8 cellular contexts compared by ENCODE assay signal in genomic region chr11:108222686-108223448, GRCh38. TPM values are rescaled to one million over a fixed set of nuclear protein-coding genes. Genes with fewer than 3 reads are reported as not detected.
A peak's percentile ranks its signal among the peaks of the same experiment; 100 is the strongest.
DNase-seq lines count a peak whose midpoint lies in the region; ATAC-seq and TF ChIP-seq lines count a peak whose summit lies in the region.

TSS of gene ATM (plus strand) at chr11:108223067. CDS start at chr11:108227625, 4,558 bp downstream.

- peaks cover 0 to 3% of the 10 kb centered on the region in 2 donors for H3K36me3 ChIP-seq in adrenal gland (replicated peaks in 1 of 2)
- peaks cover 0 to 20% (median 0%) of the 10 kb centered on the region in 9 donors for H3K36me3 ChIP-seq in heart right ventricle

- TF ChIP-seq CTCF in GM12875 (IDR thresholded peaks at IDR 0.05; ENCODE audit: borderline replicate concordance, insufficient read depth, low read depth, low read length) (peak; percentile 88), adrenal gland (IDR thresholded peaks at IDR 0.05) (peak; percentile 40 to 75 (median 61)), heart right ventricle (IDR thresholded peaks at IDR 0.05) (peak; percentile 33 to 94 (median 73))

- WGBS in adrenal gland, 4 donors = 0% methylated on average over 16 to 64 of the region's 64 CpGs
- 0% methylated on average over 62 to 64 of the region's 64 CpGs for WGBS in heart right ventricle, 2 donors

- TF ChIP-seq POLR2A in adrenal gland (IDR thresholded peaks at IDR 0.05) = peak; percentile 68 to 77

- H3K27ac ChIP-seq in adrenal gland (peak within 1 kb of the TSS; percentile 88 to 97 (median 95)), heart right ventricle (peak within 1 kb of the TSS; percentile 80 to 93 (median 90))

- H3K4me1 ChIP-seq in adrenal gland (replicated peaks in 1 of 2) (peaks cover 13 to 49% of the 10 kb centered on the region in 2 donors), heart right ventricle (peaks cover 3 to 68% (median 38%) of the 10 kb centered on the region in 9 donors)

- DNase-seq in NCI-H1417 treated with DMSO at 0.1 percent for 48 hours (lab: John Stamatoyannopoulos, UW) (peak; percentile 98), SW480 (ENCODE audit: low spot score) (peak; percentile 98), adrenal gland (peak; percentile 99 to 100 (median 99)), heart right ventricle (peak; percentile 99 to 100), posterior vena cava (ENCODE audit: low spot score) (peak; percentile 100), ureter (ENCODE audit: low spot score) (peak; percentile 99)

- intact Hi-C loops in adrenal gland (cut with DNase I) = no loop called here
- intact Hi-C loops in heart right ventricle (cut with DNase I) = loop anchor here in 6 of 10 donors (2.0 to 10.0 kb wide), 8 partner anchors 98 to 424 kb away; partner anchors contain the start of genes ACAT1 (in 6 of the 6), C11orf65 (in 2 of the 6), CUL5 (in 2 of the 6) and POGLUT3 (in 1 of the 6)
- intact Hi-C loops in posterior vena cava (cut with DNase I) = loop anchor here in 1 of 2 donors (5.0 kb wide), 1 partner anchor 106 kb away; no protein-coding TSS in a partner anchor

- ATAC-seq in HG02798 (IDR thresholded peaks at IDR 0.05; ENCODE audit: poor library complexity, unreplicated experiment) = peak; percentile 85
- peak; percentile 96 to 99 (median 98) for ATAC-seq in heart right ventricle

- no peaks in the 10 kb centered on the region for H3K9me3 ChIP-seq in adrenal gland (replicated peaks in 1 of 3)
- H3K9me3 ChIP-seq in heart right ventricle = no peaks in the 10 kb centered on the region

- no peaks in the 10 kb centered on the region for H3K27me3 ChIP-seq in adrenal gland
- H3K27me3 ChIP-seq in heart right ventricle = no peaks in the 10 kb centered on the region

- H3K4me3 ChIP-seq in GM12875 (ENCODE audit: low read depth, low read length) = peak within 1 kb of the TSS; percentile 98
- H3K4me3 ChIP-seq in adrenal gland = peak within 1 kb of the TSS; percentile 3 to 81 (median 72)
- H3K4me3 ChIP-seq in heart right ventricle = peak within 1 kb of the TSS; percentile 61 to 91 (median 74)

RNA-seq across cellular contexts. Expression of gene ATM, which starts in this region (rescaled TPM):
- 100 to 1,000 TPM in 2 of 8 donors, 10 to 100 TPM in 6; 25.7 to 127 (median 75.0) TPM for total RNA-seq in adrenal gland
- 10 to 100 TPM; 19.9 to 42.9 (median 29.0) TPM for polyA plus RNA-seq in adrenal gland
- total RNA-seq in heart right ventricle = 10 to 100 TPM; 23.5 to 50.7 (median 34.1) TPM
- polyA plus RNA-seq in heart right ventricle = 10 to 100 TPM in 1 of 2 donors, 1 to 10 TPM in 1; 9.4 to 20.3 TPM
- total RNA-seq in posterior vena cava = 10 to 100 TPM; 60.5 to 77.7 TPM
- 92.6 TPM for total RNA-seq in ureter

Comparison
In these comparisons a context has a peak if more than half of its experiments do, and no peak if none do; other contexts are left out.
1. Peak in every context shown above with its lines: DNase-seq, ATAC-seq, H3K4me3 ChIP-seq and H3K27ac ChIP-seq.
2. intact Hi-C loops: an anchor here in heart right ventricle (2.0 to 10.0 kb wide); none called in adrenal gland.